Comparison of ENCODE assay signal across 1 cellular context in genomic region chr1:28926629-28927441, GRCh38.
A peak's percentile ranks its signal among the peaks of the same experiment; 100 is the strongest.
TF ChIP-seq lines count a peak whose summit lies in the region.

No MANE protein-coding gene starts in this region.

TF ChIP-seq in K562, 482 proteins besides CTCF, POLR2A, EP300 and RAD21 (continued from another document and continues in another):
- TF ChIP-seq, protein P1, sequence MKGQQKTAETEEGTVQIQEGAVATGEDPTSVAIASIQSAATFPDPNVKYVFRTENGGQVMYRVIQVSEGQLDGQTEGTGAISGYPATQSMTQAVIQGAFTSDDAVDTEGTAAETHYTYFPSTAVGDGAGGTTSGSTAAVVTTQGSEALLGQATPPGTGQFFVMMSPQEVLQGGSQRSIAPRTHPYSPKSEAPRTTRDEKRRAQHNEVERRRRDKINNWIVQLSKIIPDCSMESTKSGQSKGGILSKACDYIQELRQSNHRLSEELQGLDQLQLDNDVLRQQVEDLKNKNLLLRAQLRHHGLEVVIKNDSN (CRISPR knock-in tag; IDR thresholded peaks at IDR 0.05) = peak; percentile 68; the same call in 1 of the 2 replicates
- TF ChIP-seq RCOR1 (IDR thresholded peaks at IDR 0.05; ENCODE audit: borderline replicate concordance in 1 of 2, low read depth in 2 of 2, low read length in 2 of 2) (peak; percentile 91 to 96), CTBP1 (IDR thresholded peaks at IDR 0.05; ENCODE audit: borderline replicate concordance) (peak; percentile 78; the same call in 1 of the 2 replicates), GTF2F1 (IDR thresholded peaks at IDR 0.05; ENCODE audit: low read depth, low read length) (no peak), SIX5 (IDR thresholded peaks at IDR 0.05; ENCODE audit: borderline replicate concordance in 1 of 2, insufficient read depth in 1 of 2, low read depth in 1 of 2, low read length in 2 of 2) (no peak), ZC3H4 (CRISPR knock-in tag; IDR thresholded peaks at IDR 0.05; ENCODE audit: borderline replicate concordance) (no peak), GATAD2A (IDR thresholded peaks at IDR 0.05) (no peak; the same call in 1 of the 2 replicates), AFF4 (CRISPR knock-in tag; IDR thresholded peaks at IDR 0.05) (no peak), GABPB2 (CRISPR knock-in tag; conservative IDR thresholded peaks at IDR 0.05) (no peak; the same call in 1 of the 2 replicates), KLF1 (tag; IDR thresholded peaks at IDR 0.05) (no peak), GABPA (tag; conservative IDR thresholded peaks at IDR 0.05; ENCODE audit: low read depth) (peak; percentile 91), ETV6 (IDR thresholded peaks at IDR 0.05; ENCODE audit: borderline replicate concordance in 1 of 2, low read depth in 2 of 2, low read length in 1 of 2) (0 out of 4 replicates have a peak, but pooled peaks of 1 of the 2 experiments have one; percentile 71), ETV6 (CRISPR knock-in tag; IDR thresholded peaks at IDR 0.05; ENCODE audit: borderline replicate concordance) (no peak), SAFB (IDR thresholded peaks at IDR 0.05; ENCODE audit: borderline replicate concordance, low read depth, low read length) (no peak), ZNF584 (CRISPR knock-in tag; IDR thresholded peaks at IDR 0.05; ENCODE audit: low read depth) (peak; percentile 63; the same call in 1 of the 2 replicates), SRSF9 (IDR thresholded peaks at IDR 0.05; ENCODE audit: borderline replicate concordance, low read depth, low read length) (no peak), TCF3 (CRISPR knock-in tag; IDR thresholded peaks at IDR 0.05) (peak; percentile 95), CHCHD3 (CRISPR knock-in tag; IDR thresholded peaks at IDR 0.05) (no peak), SMAD3 (CRISPR knock-in tag; conservative IDR thresholded peaks at IDR 0.05) (no peak; the same call in 1 of the 2 replicates), PTRF (tag; IDR thresholded peaks at IDR 0.05) (no peak), ZNF699 (CRISPR knock-in tag; IDR thresholded peaks at IDR 0.05; ENCODE audit: insufficient replicate concordance) (no peak), NR1H2 (CRISPR knock-in tag; IDR thresholded peaks at IDR 0.05) (no peak), TOE1 (IDR thresholded peaks at IDR 0.05; ENCODE audit: borderline replicate concordance) (peak; percentile 90; the same call in 1 of the 2 replicates), TOE1 (CRISPR knock-in tag; IDR thresholded peaks at IDR 0.05; ENCODE audit: borderline replicate concordance, low read depth) (no peak), ZSCAN32 (CRISPR knock-in tag; IDR thresholded peaks at IDR 0.05) (no peak), ZNF280A (IDR thresholded peaks at IDR 0.05; ENCODE audit: low read depth, partially characterized antibody) (no peak), ILF3 (IDR thresholded peaks at IDR 0.05; ENCODE audit: borderline replicate concordance) (0 out of 2 replicates have a peak, but pooled peaks have one; percentile 80), MIER1 (IDR thresholded peaks at IDR 0.05; ENCODE audit: low read depth) (no peak), NFATC3 (IDR thresholded peaks at IDR 0.05) (0 out of 2 replicates have a peak, but pooled peaks have one; percentile 57), ZNF79 (CRISPR knock-in tag; IDR thresholded peaks at IDR 0.05; ENCODE audit: low read depth) (no peak), ZNF639 (CRISPR knock-in tag; conservative IDR thresholded peaks at IDR 0.05 in 1 of 2, IDR thresholded peaks at IDR 0.05 in 1 of 2) (peak in 1 of 2 experiments; percentile 90; a peak in 2 of 4 replicates), ZNF436 (CRISPR knock-in tag; IDR thresholded peaks at IDR 0.05) (no peak), RBM25 (IDR thresholded peaks at IDR 0.05; ENCODE audit: low read depth, low read length, severe bottlenecking) (peak; percentile 88), CSDE1 (IDR thresholded peaks at IDR 0.05) (peak in 1 of 2 experiments; percentile 47; a peak in 1 of 4 replicates), HMGXB4 (CRISPR knock-in tag; IDR thresholded peaks at IDR 0.05) (no peak), SMARCA4 (IDR thresholded peaks at IDR 0.05) (peak; percentile 99), RBFOX2 (IDR thresholded peaks at IDR 0.05; ENCODE audit: low read depth, low read length) (no peak; the same call in 1 of the 2 replicates), ZNF696 (CRISPR knock-in tag; conservative IDR thresholded peaks at IDR 0.05) (no peak), RBM39 (optimal IDR thresholded peaks at IDR 0.05; ENCODE audit: low read depth, low read length) (no peak), RNF219 (CRISPR knock-in tag; IDR thresholded peaks at IDR 0.05) (no peak), CBFA2T3 (IDR thresholded peaks at IDR 0.05) (peak; percentile 95)
- TF ChIP-seq, protein P2, sequence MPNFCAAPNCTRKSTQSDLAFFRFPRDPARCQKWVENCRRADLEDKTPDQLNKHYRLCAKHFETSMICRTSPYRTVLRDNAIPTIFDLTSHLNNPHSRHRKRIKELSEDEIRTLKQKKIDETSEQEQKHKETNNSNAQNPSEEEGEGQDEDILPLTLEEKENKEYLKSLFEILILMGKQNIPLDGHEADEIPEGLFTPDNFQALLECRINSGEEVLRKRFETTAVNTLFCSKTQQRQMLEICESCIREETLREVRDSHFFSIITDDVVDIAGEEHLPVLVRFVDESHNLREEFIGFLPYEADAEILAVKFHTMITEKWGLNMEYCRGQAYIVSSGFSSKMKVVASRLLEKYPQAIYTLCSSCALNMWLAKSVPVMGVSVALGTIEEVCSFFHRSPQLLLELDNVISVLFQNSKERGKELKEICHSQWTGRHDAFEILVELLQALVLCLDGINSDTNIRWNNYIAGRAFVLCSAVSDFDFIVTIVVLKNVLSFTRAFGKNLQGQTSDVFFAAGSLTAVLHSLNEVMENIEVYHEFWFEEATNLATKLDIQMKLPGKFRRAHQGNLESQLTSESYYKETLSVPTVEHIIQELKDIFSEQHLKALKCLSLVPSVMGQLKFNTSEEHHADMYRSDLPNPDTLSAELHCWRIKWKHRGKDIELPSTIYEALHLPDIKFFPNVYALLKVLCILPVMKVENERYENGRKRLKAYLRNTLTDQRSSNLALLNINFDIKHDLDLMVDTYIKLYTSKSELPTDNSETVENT (CRISPR knock-in tag; IDR thresholded peaks at IDR 0.05) = no peak
- TF ChIP-seq, protein P3, sequence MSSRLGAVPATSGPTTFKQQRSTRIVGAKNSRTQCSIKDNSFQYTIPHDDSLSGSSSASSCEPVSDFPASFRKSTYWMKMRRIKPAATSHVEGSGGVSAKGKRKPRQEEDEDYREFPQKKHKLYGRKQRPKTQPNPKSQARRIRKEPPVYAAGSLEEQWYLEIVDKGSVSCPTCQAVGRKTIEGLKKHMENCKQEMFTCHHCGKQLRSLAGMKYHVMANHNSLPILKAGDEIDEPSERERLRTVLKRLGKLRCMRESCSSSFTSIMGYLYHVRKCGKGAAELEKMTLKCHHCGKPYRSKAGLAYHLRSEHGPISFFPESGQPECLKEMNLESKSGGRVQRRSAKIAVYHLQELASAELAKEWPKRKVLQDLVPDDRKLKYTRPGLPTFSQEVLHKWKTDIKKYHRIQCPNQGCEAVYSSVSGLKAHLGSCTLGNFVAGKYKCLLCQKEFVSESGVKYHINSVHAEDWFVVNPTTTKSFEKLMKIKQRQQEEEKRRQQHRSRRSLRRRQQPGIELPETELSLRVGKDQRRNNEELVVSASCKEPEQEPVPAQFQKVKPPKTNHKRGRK (tag; IDR thresholded peaks at IDR 0.05) = no peak
- TF ChIP-seq, protein P4, sequence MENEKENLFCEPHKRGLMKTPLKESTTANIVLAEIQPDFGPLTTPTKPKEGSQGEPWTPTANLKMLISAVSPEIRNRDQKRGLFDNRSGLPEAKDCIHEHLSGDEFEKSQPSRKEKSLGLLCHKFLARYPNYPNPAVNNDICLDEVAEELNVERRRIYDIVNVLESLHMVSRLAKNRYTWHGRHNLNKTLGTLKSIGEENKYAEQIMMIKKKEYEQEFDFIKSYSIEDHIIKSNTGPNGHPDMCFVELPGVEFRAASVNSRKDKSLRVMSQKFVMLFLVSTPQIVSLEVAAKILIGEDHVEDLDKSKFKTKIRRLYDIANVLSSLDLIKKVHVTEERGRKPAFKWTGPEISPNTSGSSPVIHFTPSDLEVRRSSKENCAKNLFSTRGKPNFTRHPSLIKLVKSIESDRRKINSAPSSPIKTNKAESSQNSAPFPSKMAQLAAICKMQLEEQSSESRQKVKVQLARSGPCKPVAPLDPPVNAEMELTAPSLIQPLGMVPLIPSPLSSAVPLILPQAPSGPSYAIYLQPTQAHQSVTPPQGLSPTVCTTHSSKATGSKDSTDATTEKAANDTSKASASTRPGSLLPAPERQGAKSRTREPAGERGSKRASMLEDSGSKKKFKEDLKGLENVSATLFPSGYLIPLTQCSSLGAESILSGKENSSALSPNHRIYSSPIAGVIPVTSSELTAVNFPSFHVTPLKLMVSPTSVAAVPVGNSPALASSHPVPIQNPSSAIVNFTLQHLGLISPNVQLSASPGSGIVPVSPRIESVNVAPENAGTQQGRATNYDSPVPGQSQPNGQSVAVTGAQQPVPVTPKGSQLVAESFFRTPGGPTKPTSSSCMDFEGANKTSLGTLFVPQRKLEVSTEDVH (IDR thresholded peaks at IDR 0.05; ENCODE audit: low read depth, partially characterized antibody) = peak; percentile 53
- TF ChIP-seq, protein P5, sequence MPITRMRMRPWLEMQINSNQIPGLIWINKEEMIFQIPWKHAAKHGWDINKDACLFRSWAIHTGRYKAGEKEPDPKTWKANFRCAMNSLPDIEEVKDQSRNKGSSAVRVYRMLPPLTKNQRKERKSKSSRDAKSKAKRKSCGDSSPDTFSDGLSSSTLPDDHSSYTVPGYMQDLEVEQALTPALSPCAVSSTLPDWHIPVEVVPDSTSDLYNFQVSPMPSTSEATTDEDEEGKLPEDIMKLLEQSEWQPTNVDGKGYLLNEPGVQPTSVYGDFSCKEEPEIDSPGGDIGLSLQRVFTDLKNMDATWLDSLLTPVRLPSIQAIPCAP (CRISPR knock-in tag; IDR thresholded peaks at IDR 0.05; ENCODE audit: borderline replicate concordance) = no peak
